Comparison of ENCODE assay signal across 9 cellular contexts in the genomic region with DNA sequence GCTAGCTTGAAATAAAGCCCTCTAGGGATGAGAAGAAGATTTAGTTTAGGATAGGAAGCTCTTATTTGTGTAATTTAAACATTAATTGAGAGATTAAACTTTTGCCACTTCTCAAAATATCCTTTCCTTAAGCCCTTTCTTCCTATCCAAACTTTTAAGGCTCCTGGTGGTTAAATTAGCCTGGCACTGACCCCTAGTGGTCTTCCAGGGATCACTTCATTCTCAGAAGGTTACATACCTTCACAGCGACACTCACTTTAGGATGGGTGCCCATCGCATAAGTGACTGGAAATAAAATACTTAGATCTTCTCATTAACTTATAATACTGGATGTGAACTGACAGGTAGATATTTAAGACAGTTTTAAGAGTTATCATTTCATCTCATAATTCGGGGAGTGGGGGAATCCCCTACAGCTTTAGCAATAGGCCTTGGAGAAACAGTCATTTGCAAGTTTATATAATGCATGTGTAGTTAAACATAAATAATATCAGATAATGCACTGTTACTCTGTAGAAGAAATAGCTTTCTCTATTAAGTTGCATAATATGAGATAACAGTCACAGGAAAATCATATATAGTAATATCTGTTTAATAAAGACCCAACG. TPM values are rescaled to one million over a fixed set of nuclear protein-coding genes. Genes with fewer than 3 reads are reported as not detected.
DNase-seq lines count a peak whose midpoint lies in the region; ATAC-seq, FAIRE-seq and TF ChIP-seq lines count a peak whose summit lies in the region.
"Had no signal": no experiment of that assay in that cellular context is flagged by ENCODE, and none has a peak within 500 bp of the region (broad histone marks: within the 10 kb centered on the region; RNA-seq: fewer than 3 reads in every experiment).

No MANE protein-coding gene starts in this region.

- FAIRE-seq in GM12892 (lab: Jason Lieb, UNC), result peak; percentile 62
- peak; percentile 29 for FAIRE-seq in keratinocyte (lab: Jason Lieb, UNC)
- no peak for FAIRE-seq in urothelium cell line (lab: Jason Lieb, UNC)

- no peaks in the 10 kb centered on the region for H3K9me3 ChIP-seq in keratinocyte (ENCODE audit: control insufficient read depth, low read depth, low read length)

- no peaks in the 10 kb centered on the region for H4K20me1 ChIP-seq in keratinocyte (ENCODE audit: control insufficient read depth, extremely low read depth, insufficient read depth, low read length)

- no peak overlapping the region for H3K4me3 Mint-ChIP-seq in activated T-helper 17 cell treated with anti-CD3 and anti-CD28 coated beads, Interleukin-2, amount 50 U/mL, for 72 hours
- H3K4me3 Mint-ChIP-seq: natural killer cell treated with Interleukin-12 subunit alpha and Interleukin-12 subunit beta and Interleukin-15 and Interleukin-18, amount 100 ng/mL, for 72 hours had no signal

- H3K4me1 Mint-ChIP-seq in activated T-helper 17 cell treated with anti-CD3 and anti-CD28 coated beads, Interleukin-2, amount 50 U/mL, for 72 hours, result peaks cover 9% of the 10 kb centered on the region

- no peaks in the 10 kb centered on the region for H3K9me1 ChIP-seq in keratinocyte (ENCODE audit: control insufficient read depth, extremely low read depth, insufficient read depth, low read length)

- DNase-seq in Ammon's horn (ENCODE audit: low spot score) (peak; percentile 62), GM12892 (ENCODE audit: insufficient read length) (no peak), NCI-H2171 (lab: John Stamatoyannopoulos, UW) (peak; percentile 26), keratinocyte (ENCODE audit: low read depth, low spot score) (peak; percentile 9), urothelium cell line (ENCODE audit: low spot score) (peak; percentile 56)
- no peak for DNase-seq in central memory CD4-positive, alpha-beta T cell

- peak; percentile 59 to 65 (median 64) for TF ChIP-seq CTCF in keratinocyte (optimal IDR thresholded peaks at IDR 0.05 in 1 of 3, IDR thresholded peaks at IDR 0.05 in 1 of 3, conservative IDR thresholded peaks at IDR 0.05 in 1 of 3; ENCODE audit: extremely low read depth in 1 of 3, insufficient read depth in 2 of 3, low read length in 3 of 3)

- no peak overlapping the region for H3K4me2 ChIP-seq in keratinocyte (ENCODE audit: control insufficient read depth, extremely low read depth, insufficient read depth, low read depth, low read length)

- H3K9ac ChIP-seq in keratinocyte (ENCODE audit: control insufficient read depth, extremely low read depth, insufficient read depth, low read length), result no peak overlapping the region

- no peak overlapping the region for H3K27ac Mint-ChIP-seq in activated T-helper 17 cell treated with anti-CD3 and anti-CD28 coated beads, Interleukin-2, amount 50 U/mL, for 72 hours
- H3K27ac Mint-ChIP-seq: natural killer cell treated with Interleukin-12 subunit alpha and Interleukin-12 subunit beta and Interleukin-15 and Interleukin-18, amount 100 ng/mL, for 72 hours had no signal

- H3K27ac ChIP-seq in keratinocyte (ENCODE audit: control insufficient read depth, insufficient read depth, low read length), result no peak overlapping the region

- TF ChIP-seq POLR2A in GM12892 (IDR thresholded peaks at IDR 0.05; ENCODE audit: low read depth, low read length), result no peak

- no peak overlapping the region for H3K4me3 ChIP-seq in keratinocyte (ENCODE audit: control insufficient read depth in 2 of 3, extremely low read depth in 1 of 3, insufficient read depth in 2 of 3, low read depth in 1 of 3, low read length in 3 of 3)

- H3K27me3 ChIP-seq in keratinocyte (ENCODE audit: control insufficient read depth, extremely low read depth, insufficient read depth, low read length), result peaks cover 56% of the 10 kb centered on the region

- no peaks in the 10 kb centered on the region for H3K79me2 ChIP-seq in keratinocyte (ENCODE audit: control insufficient read depth, insufficient read depth, low read length)

- dilution Hi-C loops in keratinocyte (cut with MboI; ENCODE audit: extremely low pct_ligation_motif_present, low sequenced_read_pairs), result no loop called here

- H2AFZ ChIP-seq in keratinocyte (ENCODE audit: control insufficient read depth, low read length), result no peak overlapping the region

- peaks cover 64% of the 10 kb centered on the region for H3K27me3 Mint-ChIP-seq in activated T-helper 17 cell treated with anti-CD3 and anti-CD28 coated beads, Interleukin-2, amount 50 U/mL, for 72 hours

- no peaks in the 10 kb centered on the region for H3K4me1 ChIP-seq in keratinocyte (ENCODE audit: control insufficient read depth, extremely low read depth, insufficient read depth, low read length)

- no peaks in the 10 kb centered on the region for H3K36me3 ChIP-seq in keratinocyte (ENCODE audit: control insufficient read depth in 2 of 2, extremely low read depth in 1 of 2, insufficient read depth in 2 of 2, low read length in 2 of 2)

- no peaks in the 10 kb centered on the region for H3K9me3 Mint-ChIP-seq in activated T-helper 17 cell treated with anti-CD3 and anti-CD28 coated beads, Interleukin-2, amount 50 U/mL, for 72 hours
- H3K9me3 Mint-ChIP-seq: natural killer cell treated with Interleukin-12 subunit alpha and Interleukin-12 subunit beta and Interleukin-15 and Interleukin-18, amount 100 ng/mL, for 72 hours had no signal

- ATAC-seq in HG02973 (IDR thresholded peaks at IDR 0.05; ENCODE audit: unreplicated experiment), result peak; percentile 72
- ATAC-seq in activated T-helper 17 cell treated with anti-CD3 and anti-CD28 coated beads, Interleukin-2, amount 50 U/mL, for 72 hours (replicated peaks), result peak; percentile 52

- no peaks in the 10 kb centered on the region for H3K36me3 Mint-ChIP-seq in activated T-helper 17 cell treated with anti-CD3 and anti-CD28 coated beads, Interleukin-2, amount 50 U/mL, for 72 hours (ENCODE audit: low read depth)
- H3K36me3 Mint-ChIP-seq: natural killer cell treated with Interleukin-12 subunit alpha and Interleukin-12 subunit beta and Interleukin-15 and Interleukin-18, amount 100 ng/mL, for 72 hours had no signal

RNA-seq across cellular contexts. Expression of a gene that starts 7.4 kb away (rescaled TPM):
- not detected for polyA plus RNA-seq in GM12892 (2012; ENCODE audit: missing spikeins)
- not detected for total RNA-seq in activated T-helper 17 cell treated with anti-CD3 and anti-CD28 coated beads, Interleukin-2, amount 50 U/mL, for 72 hours
- not detected in 3 replicates for polyA plus RNA-seq in keratinocyte
- not detected for polyA plus RNA-seq in keratinocyte (2011; ENCODE audit: low read depth)
- polyA plus RNA-seq in keratinocyte (2011; cell fraction: cytosol; rRNA removed), result not detected in 2 replicates
- not detected in 2 replicates for polyA plus RNA-seq in keratinocyte (2011; cell fraction: nucleus; rRNA removed)
- not detected in 2 replicates for polyA plus RNA-seq in keratinocyte (2012; ENCODE audit: low replicate concordance)
- not detected in 3 replicates for polyA minus RNA-seq in keratinocyte
- not detected for polyA minus RNA-seq in keratinocyte (2011; cell fraction: cytosol; rRNA and poly(A)+ RNA removed)
- polyA minus RNA-seq in keratinocyte (2011; cell fraction: nucleus; rRNA and poly(A)+ RNA removed), result not detected in 2 replicates

RNA-seq across cellular contexts. Expression of a gene that starts 22.2 kb away (rescaled TPM):
- not detected for polyA plus RNA-seq in GM12892 (2012; ENCODE audit: missing spikeins)
- under 1 TPM; 0.50 to 0.78 TPM for total RNA-seq in activated T-helper 17 cell treated with anti-CD3 and anti-CD28 coated beads, Interleukin-2, amount 50 U/mL, for 72 hours
- polyA plus RNA-seq in keratinocyte, result 3.0 to 7.0 TPM (median 6.2 TPM) in 3 replicates
- not detected for polyA plus RNA-seq in keratinocyte (2011; ENCODE audit: low read depth)
- 6.1 and 7.2 TPM in 2 replicates for polyA plus RNA-seq in keratinocyte (2011; cell fraction: cytosol; rRNA removed)
- 0.80 and 1.3 TPM in 2 replicates for polyA plus RNA-seq in keratinocyte (2011; cell fraction: nucleus; rRNA removed)
- 3.1 and 4.3 TPM in 2 replicates for polyA plus RNA-seq in keratinocyte (2012; ENCODE audit: low replicate concordance)
- polyA minus RNA-seq in keratinocyte, result 0.66 TPM in 1 of 3 replicates, not detected in the others
- polyA minus RNA-seq in keratinocyte (2011; cell fraction: cytosol; rRNA and poly(A)+ RNA removed), result not detected
- polyA minus RNA-seq in keratinocyte (2011; cell fraction: nucleus; rRNA and poly(A)+ RNA removed), result not detected in 2 replicates

Comparison
In these comparisons a context has a peak if more than half of its experiments do, and no peak if none do; other contexts are left out.
1. DNase-seq: peak in Ammon's horn (single experiment), NCI-H2171 (single experiment), keratinocyte (single experiment) and urothelium cell line (single experiment); none in GM12892 (single experiment) and central memory CD4-positive, alpha-beta T cell (single experiment).